Comparison of ENCODE assay signal across 17 cellular contexts in genomic region chr7:22581099-22581498, GRCh38.
DNase-seq lines count a peak whose midpoint lies in the region; ATAC-seq and TF ChIP-seq lines count a peak whose summit lies in the region.
"Had no signal": no experiment of that assay in that cellular context is flagged by ENCODE, and none has a peak within 500 bp of the region (broad histone marks: within the 10 kb centered on the region; RNA-seq: fewer than 3 reads in every experiment).

No MANE protein-coding gene starts in this region.

- peaks cover 17% of the 10 kb centered on the region for H3K36me3 Mint-ChIP-seq in natural killer cell treated with Interleukin-12 subunit alpha and Interleukin-12 subunit beta and Interleukin-15 and Interleukin-18, amount 100 ng/mL, for 72 hours
- no peaks in the 10 kb centered on the region for H3K36me3 Mint-ChIP-seq in natural killer cell
- no peaks in the 10 kb centered on the region for H3K36me3 Mint-ChIP-seq in activated naive CD8-positive, alpha-beta T cell treated with anti-CD3 and anti-CD28 coated beads, Interleukin-2, amount 50 U/mL, for 24 hours (ENCODE audit: low read depth)
- H3K36me3 Mint-ChIP-seq in activated T-helper 17 cell treated with anti-CD3 and anti-CD28 coated beads, Interleukin-2, amount 50 U/mL, for 72 hours (ENCODE audit: low read depth) = no peaks in the 10 kb centered on the region

- TF ChIP-seq CTCF in natural killer cell (IDR thresholded peaks at IDR 0.05) = no peak
- TF ChIP-seq CTCF in NB4 (IDR thresholded peaks at IDR 0.05; ENCODE audit: low read depth, low read length) = no peak

- H3K9me3 Mint-ChIP-seq in natural killer cell treated with Interleukin-12 subunit alpha and Interleukin-12 subunit beta and Interleukin-15 and Interleukin-18, amount 100 ng/mL, for 72 hours = peaks cover 3% of the 10 kb centered on the region
- no peaks in the 10 kb centered on the region for H3K9me3 Mint-ChIP-seq in natural killer cell
- H3K9me3 Mint-ChIP-seq in activated naive CD8-positive, alpha-beta T cell treated with anti-CD3 and anti-CD28 coated beads, Interleukin-2, amount 50 U/mL, for 24 hours = peaks cover 7% of the 10 kb centered on the region
- H3K9me3 Mint-ChIP-seq in stimulated activated naive CD8-positive, alpha-beta T cell treated with anti-CD3 and anti-CD28 coated beads, Interleukin-15, amount 100 ng/mL, for 72 hours = peaks cover 0 to 5% of the 10 kb centered on the region in 2 donors
- H3K9me3 Mint-ChIP-seq in activated T-helper 17 cell treated with anti-CD3 and anti-CD28 coated beads, Interleukin-2, amount 50 U/mL, for 72 hours = no peaks in the 10 kb centered on the region
- H3K9me3 Mint-ChIP-seq: CD4-positive, alpha-beta T cell had no signal

- H3K27ac Mint-ChIP-seq in natural killer cell treated with Interleukin-12 subunit alpha and Interleukin-12 subunit beta and Interleukin-15 and Interleukin-18, amount 100 ng/mL, for 72 hours = peak overlapping the region; percentile 41 to 45
- H3K27ac Mint-ChIP-seq in natural killer cell = no peak overlapping the region
- no peak overlapping the region for H3K27ac Mint-ChIP-seq in activated naive CD8-positive, alpha-beta T cell treated with anti-CD3 and anti-CD28 coated beads, Interleukin-2, amount 50 U/mL, for 24 hours
- no peak overlapping the region for H3K27ac Mint-ChIP-seq in stimulated activated naive CD8-positive, alpha-beta T cell treated with anti-CD3 and anti-CD28 coated beads, Interleukin-15, amount 100 ng/mL, for 72 hours
- H3K27ac Mint-ChIP-seq in activated T-helper 17 cell treated with anti-CD3 and anti-CD28 coated beads, Interleukin-2, amount 50 U/mL, for 72 hours = no peak overlapping the region
- H3K27ac Mint-ChIP-seq: CD4-positive, alpha-beta T cell had no signal

- DNase-seq in natural killer cell treated with Interleukin-12 subunit alpha and Interleukin-12 subunit beta and Interleukin-15 and Interleukin-18, amount 100 ng/mL, for 72 hours (ENCODE audit: low spot score) = peak; percentile 68
- no peak for DNase-seq in natural killer cell
- DNase-seq in NB4 (ENCODE audit: low read depth) = peak; percentile 84
- no peak for DNase-seq in activated naive CD8-positive, alpha-beta T cell treated with anti-CD3 and anti-CD28 coated beads, Interleukin-2, amount 50 U/mL, for 24 hours
- DNase-seq in stimulated activated naive CD8-positive, alpha-beta T cell treated with anti-CD3 and anti-CD28 coated beads, Interleukin-15, amount 100 ng/mL, for 72 hours = no peak
- DNase-seq in MG63 = no peak
- no peak for DNase-seq in HK-2 (ENCODE audit: unreplicated experiment)
- DNase-seq: ACHN; Calu3; CD4-positive, alpha-beta T cell; NCI-H1105 treated with DMSO at 0.1 percent for 48 hours; NCI-H1930; NCI-H526 treated with DMSO at 0.1 percent for 48 hours had no signal

- TF ChIP-seq POLR2A in NB4 (IDR thresholded peaks at IDR 0.05; ENCODE audit: extremely low read depth, insufficient read length) = no peak

- intact Hi-C loops in natural killer cell (cut with micrococcal nuclease) = no loop called here

- H3K4me3 ChIP-seq in NB4 (ENCODE audit: low read depth, low read length) (no peak overlapping the region), MG63 (no peak overlapping the region)
- H3K4me3 ChIP-seq: HAP-1 had no signal

- no peaks in the 10 kb centered on the region for H3K9me3 ChIP-seq in MG63
- H3K9me3 ChIP-seq: HAP-1 had no signal

- H3K27me3 ChIP-seq in MG63 = no peaks in the 10 kb centered on the region

- peaks cover 16 to 21% of the 10 kb centered on the region in 2 donors for H3K27me3 Mint-ChIP-seq in natural killer cell treated with Interleukin-12 subunit alpha and Interleukin-12 subunit beta and Interleukin-15 and Interleukin-18, amount 100 ng/mL, for 72 hours
- H3K27me3 Mint-ChIP-seq in natural killer cell (ENCODE audit: low read depth in 2 of 2) = peaks cover 13 to 21% of the 10 kb centered on the region in 2 donors
- peaks cover 41% of the 10 kb centered on the region for H3K27me3 Mint-ChIP-seq in activated naive CD8-positive, alpha-beta T cell treated with anti-CD3 and anti-CD28 coated beads, Interleukin-2, amount 50 U/mL, for 24 hours
- H3K27me3 Mint-ChIP-seq in stimulated activated naive CD8-positive, alpha-beta T cell treated with anti-CD3 and anti-CD28 coated beads, Interleukin-15, amount 100 ng/mL, for 72 hours = peaks cover 52% of the 10 kb centered on the region
- peaks cover 15% of the 10 kb centered on the region for H3K27me3 Mint-ChIP-seq in activated T-helper 17 cell treated with anti-CD3 and anti-CD28 coated beads, Interleukin-2, amount 50 U/mL, for 72 hours

- H3K4me1 Mint-ChIP-seq in natural killer cell treated with Interleukin-12 subunit alpha and Interleukin-12 subunit beta and Interleukin-15 and Interleukin-18, amount 100 ng/mL, for 72 hours (ENCODE audit: low read depth in 2 of 2) = peaks cover 27 to 40% of the 10 kb centered on the region in 2 donors
- peaks cover 5 to 7% of the 10 kb centered on the region in 2 donors for H3K4me1 Mint-ChIP-seq in natural killer cell
- H3K4me1 Mint-ChIP-seq in activated naive CD8-positive, alpha-beta T cell treated with anti-CD3 and anti-CD28 coated beads, Interleukin-2, amount 50 U/mL, for 24 hours = peaks cover 18% of the 10 kb centered on the region
- no peaks in the 10 kb centered on the region for H3K4me1 Mint-ChIP-seq in stimulated activated naive CD8-positive, alpha-beta T cell treated with anti-CD3 and anti-CD28 coated beads, Interleukin-15, amount 100 ng/mL, for 72 hours
- H3K4me1 Mint-ChIP-seq in activated T-helper 17 cell treated with anti-CD3 and anti-CD28 coated beads, Interleukin-2, amount 50 U/mL, for 72 hours = no peaks in the 10 kb centered on the region

- H3K4me3 Mint-ChIP-seq in natural killer cell treated with Interleukin-12 subunit alpha and Interleukin-12 subunit beta and Interleukin-15 and Interleukin-18, amount 100 ng/mL, for 72 hours = peak overlapping the region; percentile 66
- no peak overlapping the region for H3K4me3 Mint-ChIP-seq in natural killer cell
- no peak overlapping the region for H3K4me3 Mint-ChIP-seq in activated naive CD8-positive, alpha-beta T cell treated with anti-CD3 and anti-CD28 coated beads, Interleukin-2, amount 50 U/mL, for 24 hours
- no peak overlapping the region for H3K4me3 Mint-ChIP-seq in stimulated activated naive CD8-positive, alpha-beta T cell treated with anti-CD3 and anti-CD28 coated beads, Interleukin-15, amount 100 ng/mL, for 72 hours
- no peak overlapping the region for H3K4me3 Mint-ChIP-seq in activated T-helper 17 cell treated with anti-CD3 and anti-CD28 coated beads, Interleukin-2, amount 50 U/mL, for 72 hours
- H3K4me3 Mint-ChIP-seq: CD4-positive, alpha-beta T cell had no signal

- no peaks in the 10 kb centered on the region for H3K36me3 ChIP-seq in MG63
- H3K36me3 ChIP-seq: HAP-1 had no signal

- peak; percentile 77 to 92 for ATAC-seq in natural killer cell treated with Interleukin-12 subunit alpha and Interleukin-12 subunit beta and Interleukin-15 and Interleukin-18, amount 100 ng/mL, for 72 hours
- ATAC-seq in natural killer cell = no peak
- ATAC-seq in activated naive CD8-positive, alpha-beta T cell treated with anti-CD3 and anti-CD28 coated beads, Interleukin-2, amount 50 U/mL, for 24 hours = peak; percentile 44
- peak; percentile 64 for ATAC-seq in stimulated activated naive CD8-positive, alpha-beta T cell treated with anti-CD3 and anti-CD28 coated beads, Interleukin-15, amount 100 ng/mL, for 72 hours
- no peak for ATAC-seq in activated T-helper 17 cell treated with anti-CD3 and anti-CD28 coated beads, Interleukin-2, amount 50 U/mL, for 72 hours (replicated peaks)
- ATAC-seq: Panc1, Right ventricle myocardium inferior had no signal

Comparison
In these comparisons a context has a peak if more than half of its experiments do, and no peak if none do; other contexts are left out.
1. ATAC-seq: peak in natural killer cell treated with Interleukin-12 subunit alpha and Interleukin-12 subunit beta and Interleukin-15 and Interleukin-18, amount 100 ng/mL, for 72 hours (2 of 2), activated naive CD8-positive, alpha-beta T cell treated with anti-CD3 and anti-CD28 coated beads, Interleukin-2, amount 50 U/mL, for 24 hours (single experiment) and stimulated activated naive CD8-positive, alpha-beta T cell treated with anti-CD3 and anti-CD28 coated beads, Interleukin-15, amount 100 ng/mL, for 72 hours (single experiment); none in natural killer cell (0 of 3) and activated T-helper 17 cell treated with anti-CD3 and anti-CD28 coated beads, Interleukin-2, amount 50 U/mL, for 72 hours (single experiment).
2. DNase-seq: peak in natural killer cell treated with Interleukin-12 subunit alpha and Interleukin-12 subunit beta and Interleukin-15 and Interleukin-18, amount 100 ng/mL, for 72 hours (single experiment) and NB4 (single experiment); none in natural killer cell (single experiment), activated naive CD8-positive, alpha-beta T cell treated with anti-CD3 and anti-CD28 coated beads, Interleukin-2, amount 50 U/mL, for 24 hours (single experiment), stimulated activated naive CD8-positive, alpha-beta T cell treated with anti-CD3 and anti-CD28 coated beads, Interleukin-15, amount 100 ng/mL, for 72 hours (0 of 2), MG63 (single experiment) and HK-2 (single experiment).
3. H3K27ac Mint-ChIP-seq: peak in natural killer cell treated with Interleukin-12 subunit alpha and Interleukin-12 subunit beta and Interleukin-15 and Interleukin-18, amount 100 ng/mL, for 72 hours (2 of 2); none in natural killer cell (0 of 2), activated naive CD8-positive, alpha-beta T cell treated with anti-CD3 and anti-CD28 coated beads, Interleukin-2, amount 50 U/mL, for 24 hours (single experiment), stimulated activated naive CD8-positive, alpha-beta T cell treated with anti-CD3 and anti-CD28 coated beads, Interleukin-15, amount 100 ng/mL, for 72 hours (0 of 2) and activated T-helper 17 cell treated with anti-CD3 and anti-CD28 coated beads, Interleukin-2, amount 50 U/mL, for 72 hours (single experiment).